30 cellular contexts compared by ENCODE assay signal in the genomic region with DNA sequence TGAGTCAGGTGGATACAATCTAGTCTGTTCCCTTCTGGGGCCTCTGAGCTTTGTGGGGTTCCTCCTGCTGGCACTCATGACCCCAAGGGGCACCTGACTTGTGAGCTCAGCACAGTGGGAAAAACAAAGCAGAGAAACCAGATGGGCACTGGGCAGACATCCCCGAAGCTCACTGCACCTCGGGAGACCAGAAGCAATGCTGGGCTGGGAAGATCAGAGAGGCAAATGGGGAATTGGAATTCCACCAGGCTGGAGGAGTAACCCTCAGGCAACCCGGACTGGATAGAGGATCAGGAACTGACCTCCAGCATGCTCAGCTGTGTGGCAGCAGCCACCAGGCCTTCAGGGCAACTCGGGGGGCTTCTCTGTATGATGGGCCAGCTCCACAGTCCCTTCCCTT. TPM values are rescaled to one million over a fixed set of nuclear protein-coding genes. Genes with fewer than 3 reads are reported as not detected.
"Had no signal": no experiment of that assay in that cellular context is flagged by ENCODE, and none has a peak within 500 bp of the region (broad histone marks: within the 10 kb centered on the region; RNA-seq: fewer than 3 reads in every experiment).

No MANE protein-coding gene starts in this region.

- H3K9ac ChIP-seq: parathyroid adenoma had no signal

- ATAC-seq: activated T-cell treated with anti-CD3 and anti-CD28 coated beads, Interleukin-2, amount 50 U/mL, for 72 hours; left lobe of liver; lower lobe of right lung; mucosa of descending colon; right cardiac atrium; stimulated activated naive CD8-positive, alpha-beta T cell treated with anti-CD3 and anti-CD28 coated beads, Interleukin-15, Interleukin-2, amounts not matched to agents 100 U/mL and 50 U/mL, for 24 hours; WTC11 had no signal

- H3K36me3 Mint-ChIP-seq: activated naive CD8-positive, alpha-beta T cell treated with anti-CD3 and anti-CD28 coated beads, Interleukin-2, amount 10 ng/mL, durations not matched to agents 7 days and 5 days; immature natural killer cell; naive B cell; WTC11 had no signal

- H3K27ac ChIP-seq: hepatocyte, lower lobe of right lung, parathyroid adenoma, tibial artery had no signal

- H3K4me3 ChIP-seq: hepatocyte, lower lobe of right lung, mucosa of descending colon, tibial artery had no signal

- H3K27ac Mint-ChIP-seq: activated naive CD4-positive, alpha-beta T cell treated with anti-CD3 and anti-CD28 coated beads for 36 hours; activated naive CD8-positive, alpha-beta T cell treated with anti-CD3 and anti-CD28 coated beads, Interleukin-2, amount 10 ng/mL, durations not matched to agents 7 days and 5 days; activated T-cell treated with anti-CD3 and anti-CD28 coated beads, Interleukin-2, amount 50 U/mL, for 72 hours; dendritic cell treated with granulocyte-macrophage colony-stimulating factor and Interleukin-4, amounts not matched to agents 40 ng/mL and 50 ng/mL, for 4 days; immature natural killer cell; naive B cell; WTC11 had no signal

- H3K9me3 ChIP-seq: lower lobe of right lung, mucosa of descending colon, tibial artery had no signal

- H3K36me3 ChIP-seq: lower lobe of right lung, tibial artery had no signal

- H3K4me2 ChIP-seq: hepatocyte had no signal

- DNase-seq: activated effector memory CD4-positive, alpha-beta T cell treated with Interleukin-2 at 50 U/mL for 16 hours; activated naive CD4-positive, alpha-beta T cell treated with anti-CD3 and anti-CD28 coated beads for 36 hours; activated naive CD8-positive, alpha-beta T cell treated with anti-CD3 and anti-CD28 coated beads, Interleukin-2, amount 10 ng/mL, durations not matched to agents 7 days and 5 days; activated T-cell treated with anti-CD3 and anti-CD28 coated beads, Interleukin-2, amount 50 U/mL, for 72 hours; effector CD4-positive, alpha-beta T cell; glutamatergic neuron; immature natural killer cell; lower lobe of right lung; mesendoderm; mucosa of descending colon; naive B cell; right cardiac atrium; stimulated activated CD4-positive, alpha-beta T cell treated with anti-CD3 and anti-CD28 coated beads, Interleukin-12 subunit alpha, Interleukin-12 subunit beta, amount 100 ng/mL, for 4 hours; stimulated activated CD4-positive, alpha-beta T cell treated with anti-CD3 and anti-CD28 coated beads, Interleukin-4, amount 100 ng/mL, for 4 hours; stimulated activated naive CD8-positive, alpha-beta T cell treated with anti-CD3 and anti-CD28 coated beads, Interleukin-15, Interleukin-2, amounts not matched to agents 100 U/mL and 50 U/mL, for 24 hours; T1000; tibial artery had no signal

- H3K4me1 ChIP-seq: lower lobe of right lung, parathyroid adenoma, tibial artery had no signal

- H3K4me1 Mint-ChIP-seq: activated naive CD8-positive, alpha-beta T cell treated with anti-CD3 and anti-CD28 coated beads, Interleukin-2, amount 10 ng/mL, durations not matched to agents 7 days and 5 days; immature natural killer cell; naive B cell had no signal

- H3K4me3 Mint-ChIP-seq: activated naive CD4-positive, alpha-beta T cell treated with anti-CD3 and anti-CD28 coated beads for 36 hours; activated naive CD8-positive, alpha-beta T cell treated with anti-CD3 and anti-CD28 coated beads, Interleukin-2, amount 10 ng/mL, durations not matched to agents 7 days and 5 days; activated T-cell treated with anti-CD3 and anti-CD28 coated beads, Interleukin-2, amount 50 U/mL, for 72 hours; dendritic cell treated with granulocyte-macrophage colony-stimulating factor and Interleukin-4, amounts not matched to agents 40 ng/mL and 50 ng/mL, for 4 days; immature natural killer cell; naive B cell; WTC11 had no signal

- H3K9me3 Mint-ChIP-seq: activated naive CD4-positive, alpha-beta T cell treated with anti-CD3 and anti-CD28 coated beads for 36 hours; activated naive CD8-positive, alpha-beta T cell treated with anti-CD3 and anti-CD28 coated beads, Interleukin-2, amount 10 ng/mL, durations not matched to agents 7 days and 5 days; activated T-cell treated with anti-CD3 and anti-CD28 coated beads, Interleukin-2, amount 50 U/mL, for 72 hours; dendritic cell treated with granulocyte-macrophage colony-stimulating factor and Interleukin-4, amounts not matched to agents 40 ng/mL and 50 ng/mL, for 4 days; immature natural killer cell; naive B cell had no signal

- H3K27me3 ChIP-seq: hepatocyte had no signal

RNA-seq across cellular contexts. Expression of gene ABCC12, which starts 50.3 kb away (rescaled TPM):
- total RNA-seq: activated CD8-positive, alpha-beta memory T cell treated with anti-CD3 and anti-CD28 coated beads for 36 hours; activated naive CD4-positive, alpha-beta T cell treated with anti-CD3 and anti-CD28 coated beads for 36 hours; activated naive CD8-positive, alpha-beta T cell treated with anti-CD3 and anti-CD28 coated beads, Interleukin-2, amount 10 ng/mL, durations not matched to agents 7 days and 5 days; activated T-cell treated with anti-CD3 and anti-CD28 coated beads, Interleukin-2, amount 50 U/mL, for 72 hours; epithelial cell of proximal tubule; fibroblast of lung; hepatocyte; kidney epithelial cell; lower lobe of right lung; mucosa of descending colon; pulmonary artery endothelial cell; right cardiac atrium; skeletal muscle tissue; T-helper 1 cell treated with Interleukin-12 subunit alpha and Interleukin-12 subunit beta and Interleukin-4 antibody, amounts not matched to agents 30 ng/mL and 1 ng/mL, for 36 hours; ureter; WTC11 had no signal
